28 cellular contexts compared by ENCODE assay signal in the genomic region with DNA sequence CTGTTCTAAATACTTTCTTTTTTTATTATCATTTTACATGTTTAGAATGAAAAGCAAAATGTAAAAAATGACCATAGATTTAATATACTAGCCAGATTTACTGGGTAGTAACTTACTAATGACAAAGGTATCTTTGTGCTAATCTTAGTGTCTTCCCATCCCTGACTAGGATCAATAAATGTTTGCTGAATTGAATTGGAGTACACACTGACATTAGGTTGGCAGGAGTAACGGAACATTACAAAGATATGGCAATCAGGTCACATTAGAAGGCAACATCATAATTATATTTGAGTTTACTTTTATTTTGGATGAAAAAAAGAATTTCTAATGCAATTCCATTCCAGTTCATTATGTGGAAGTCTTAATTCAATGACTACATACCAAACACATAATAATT.
"Had no signal": no experiment of that assay in that cellular context is flagged by ENCODE, and none has a peak within 500 bp of the region (broad histone marks: within the 10 kb centered on the region; RNA-seq: fewer than 3 reads in every experiment).

No MANE protein-coding gene starts in this region.

- H3K27me3 ChIP-seq: colonic mucosa, esophagus muscularis mucosa, esophagus squamous epithelium, foreskin keratinocyte, gastrocnemius medialis, gastroesophageal sphincter, heart left ventricle, heart right ventricle had no signal

- ATAC-seq: effector memory CD8-positive, alpha-beta T cell; esophagus mucosa; foreskin keratinocyte; gastrocnemius medialis; gastroesophageal sphincter; heart left ventricle; heart right ventricle had no signal

- H3K4me3 Mint-ChIP-seq: dendritic cell treated with granulocyte-macrophage colony-stimulating factor and Interleukin-4, amounts not matched to agents 40 ng/mL and 50 ng/mL, for 4 days; effector memory CD8-positive, alpha-beta T cell; endodermal cell had no signal

- H3K9me3 Mint-ChIP-seq: dendritic cell treated with granulocyte-macrophage colony-stimulating factor and Interleukin-4, amounts not matched to agents 40 ng/mL and 50 ng/mL, for 4 days; effector memory CD8-positive, alpha-beta T cell had no signal

- H3K27ac ChIP-seq: colonic mucosa, coronary artery, dorsolateral prefrontal cortex, epithelial cell of prostate, esophagus muscularis mucosa, esophagus squamous epithelium, foreskin keratinocyte, gastrocnemius medialis, gastroesophageal sphincter, heart left ventricle, heart right ventricle had no signal

- H3K27ac Mint-ChIP-seq: dendritic cell treated with granulocyte-macrophage colony-stimulating factor and Interleukin-4, amounts not matched to agents 40 ng/mL and 50 ng/mL, for 4 days; effector memory CD8-positive, alpha-beta T cell; endodermal cell had no signal

- FAIRE-seq: endometrium, endothelial cell of umbilical vein, frontal cortex had no signal

- H3K9me3 ChIP-seq: colonic mucosa, esophagus muscularis mucosa, esophagus squamous epithelium, gastrocnemius medialis, gastroesophageal sphincter, heart left ventricle, heart right ventricle had no signal

- H3K4me1 ChIP-seq: colonic mucosa, esophagus muscularis mucosa, esophagus squamous epithelium, foreskin keratinocyte, gastrocnemius medialis, gastroesophageal sphincter, heart left ventricle had no signal

- H3K27me3 Mint-ChIP-seq: dendritic cell treated with granulocyte-macrophage colony-stimulating factor and Interleukin-4, amounts not matched to agents 40 ng/mL and 50 ng/mL, for 4 days; effector memory CD8-positive, alpha-beta T cell had no signal

- DNase-seq: colonic mucosa; cortex of kidney; dermis blood vessel endothelial cell; dorsolateral prefrontal cortex; effector CD4-positive, alpha-beta T cell; effector CD8-positive, alpha-beta T cell; effector memory CD4-positive, alpha-beta T cell; effector memory CD8-positive, alpha-beta T cell; endodermal cell; erythroblast; esophagus squamous epithelium; foreskin fibroblast; foreskin keratinocyte; foreskin melanocyte; gastrocnemius medialis; glutamatergic neuron; head of caudate nucleus; heart left ventricle; heart right ventricle had no signal

- H3K4me3 ChIP-seq: colonic mucosa, coronary artery, dorsolateral prefrontal cortex, esophagus muscularis mucosa, esophagus squamous epithelium, gastrocnemius medialis, gastroesophageal sphincter, heart left ventricle, heart right ventricle had no signal

- H3K36me3 ChIP-seq: colonic mucosa, esophagus muscularis mucosa, esophagus squamous epithelium, gastrocnemius medialis, gastroesophageal sphincter, heart left ventricle, heart right ventricle had no signal
